ENCODE assay signal across 38 cellular contexts in the genomic region with DNA sequence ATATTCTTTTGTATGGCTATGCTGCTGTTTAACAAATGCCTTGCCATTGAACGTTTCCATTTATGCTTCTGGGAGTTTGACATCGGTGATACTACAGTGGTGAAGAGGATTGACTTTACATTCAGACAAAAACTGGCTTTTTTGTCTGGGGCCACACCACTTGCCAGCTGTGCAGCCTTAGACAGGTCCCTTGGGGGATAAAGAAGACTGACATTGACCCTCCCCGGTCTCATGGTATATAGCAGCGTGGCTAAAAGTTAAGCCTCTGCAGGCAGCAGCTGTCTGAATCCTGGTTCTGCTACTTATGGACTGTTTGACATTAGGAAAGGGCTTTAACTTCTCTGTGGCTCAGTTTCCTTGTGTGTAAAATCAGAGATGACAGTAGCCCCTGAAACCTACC. TPM values are rescaled to one million over a fixed set of nuclear protein-coding genes. Genes with fewer than 3 reads are reported as not detected.
"Had no signal": no experiment of that assay in that cellular context is flagged by ENCODE, and none has a peak within 500 bp of the region (broad histone marks: within the 10 kb centered on the region; RNA-seq: fewer than 3 reads in every experiment).

No MANE protein-coding gene starts in this region.

- H3K9me3 ChIP-seq: MG63 had no signal

- H3K27ac ChIP-seq: KMS-11 had no signal

- DNase-seq: Karpas-422, Kasumi-1, KG1, MG63, MM.1S, MV-4-11, NCI-H1048, NCI-H1092, NCI-H1092 treated with DMSO at 0.1 percent for 48 hours, NCI-H1105, NCI-H1105 treated with DMSO at 0.1 percent for 48 hours, NCI-H1417, NCI-H1417 treated with DMSO at 0.1 percent for 48 hours, NCI-H1436, NCI-H1436 treated with DMSO at 0.1 percent for 48 hours, NCI-H146, NCI-H1694, NCI-H1694 treated with DMSO at 0.1 percent for 48 hours, NCI-H187, NCI-H187 treated with DMSO at 0.1 percent for 48 hours, NCI-H1930, NCI-H2029, NCI-H2029 treated with DMSO at 0.1 percent for 48 hours, NCI-H2081, NCI-H2081 treated with DMSO at 0.1 percent for 48 hours, NCI-H2107, NCI-H2171, NCI-H2171 treated with DMSO at 0.1 percent for 48 hours, NCI-H2227 treated with DMSO at 0.1 percent for 48 hours, NCI-H226, NCI-H345, NCI-H446, NCI-H446 treated with DMSO at 0.1 percent for 48 hours had no signal

- H3K4me3 ChIP-seq: MG63 had no signal

- H3K36me3 ChIP-seq: MG63 had no signal

- H3K27me3 ChIP-seq: MG63 had no signal

RNA-seq across cellular contexts. Expression of a gene that starts 42.0 kb away (rescaled TPM):
- total RNA-seq: LHCN-M2, M059J, MCF 10A, NCI-H460 had no signal
